In genomic region chr17:40071720-40072480, GRCh38 we compare ENCODE assay signal across 8 cellular contexts. TPM values are rescaled to one million over a fixed set of nuclear protein-coding genes. Genes with fewer than 3 reads are reported as not detected.
DNase-seq lines count a peak whose midpoint lies in the region; ATAC-seq and TF ChIP-seq lines count a peak whose summit lies in the region.

No MANE protein-coding gene starts in this region.

- DNase-seq in AG10803 (ENCODE audit: low read depth), result peak; percentile 60
- DNase-seq in NCI-H1105 treated with DMSO at 0.1 percent for 48 hours (lab: John Stamatoyannopoulos, UW), result peak; percentile 92
- DNase-seq in WERI-Rb-1, result no peak
- DNase-seq in inferior parietal cortex (ENCODE audit: extremely low spot score), result peak; percentile 87
- DNase-seq in WTC11 (ENCODE audit: low spot score), result no peak
- no peak for DNase-seq in stimulated activated naive CD4-positive, alpha-beta T cell (lab: John Stamatoyannopoulos, UW)

- peaks cover 76% of the 10 kb centered on the region for H3K4me1 Mint-ChIP-seq in stimulated activated memory B cell treated with anti-CD40 and anti-IgM and Interleukin-4, amounts not matched to agents 10 μg/mL and 1 μg/mL and 100 μg/mL, for 72 hours
- H3K4me1 Mint-ChIP-seq in WTC11, result peaks cover 75% of the 10 kb centered on the region

- CTCF ChIA-PET in WTC11 (lab: Charles Lee), result interaction anchor here (1.0 to 4.3 kb wide), 8 partner anchors 9 to 44 kb away, joined by 3 to 33 read pairs (median 11); partner anchors contain the start of genes NR1D1 and THRA

- POLR2A ChIA-PET in WTC11 (lab: Charles Lee), result no interaction called here

- no peak for ATAC-seq in stimulated activated memory B cell treated with anti-CD40 and anti-IgM and Interleukin-4, amounts not matched to agents 10 μg/mL and 1 μg/mL and 100 μg/mL, for 72 hours
- ATAC-seq in GM18867 (IDR thresholded peaks at IDR 0.05; ENCODE audit: unreplicated experiment) (no peak), WTC11 (no peak)

- H3K9me3 Mint-ChIP-seq in stimulated activated memory B cell treated with anti-CD40 and anti-IgM and Interleukin-4, amounts not matched to agents 10 μg/mL and 1 μg/mL and 100 μg/mL, for 72 hours, result no peaks in the 10 kb centered on the region
- no peaks in the 10 kb centered on the region for H3K9me3 Mint-ChIP-seq in WTC11

- TF ChIP-seq CTCF in AG10803 (conservative IDR thresholded peaks at IDR 0.05; ENCODE audit: low read length) (no peak), WERI-Rb-1 (IDR thresholded peaks at IDR 0.05; ENCODE audit: low read depth, low read length) (no peak), WTC11 (IDR thresholded peaks at IDR 0.05) (no peak)

- H3K27ac ChIP-seq in WERI-Rb-1, result peak overlapping the region; percentile 13; the same call in 1 of the 2 replicates

- H3K27ac Mint-ChIP-seq in stimulated activated memory B cell treated with anti-CD40 and anti-IgM and Interleukin-4, amounts not matched to agents 10 μg/mL and 1 μg/mL and 100 μg/mL, for 72 hours, result peak overlapping the region; percentile 76
- no peak overlapping the region for H3K27ac Mint-ChIP-seq in WTC11

- H3K4me3 Mint-ChIP-seq in stimulated activated memory B cell treated with anti-CD40 and anti-IgM and Interleukin-4, amounts not matched to agents 10 μg/mL and 1 μg/mL and 100 μg/mL, for 72 hours, result no peak overlapping the region
- H3K4me3 Mint-ChIP-seq in WTC11, result no peak overlapping the region

- peaks cover 7% of the 10 kb centered on the region for H3K36me3 ChIP-seq in WERI-Rb-1

- H3K4me3 ChIP-seq in AG10803 (ENCODE audit: low read length) (no peak overlapping the region), WERI-Rb-1 (ENCODE audit: low read depth, low read length) (no peak overlapping the region)

- no peaks in the 10 kb centered on the region for H3K27me3 ChIP-seq in WERI-Rb-1 (ENCODE audit: insufficient read depth, low read depth, severe bottlenecking)

- H3K36me3 Mint-ChIP-seq in stimulated activated memory B cell treated with anti-CD40 and anti-IgM and Interleukin-4, amounts not matched to agents 10 μg/mL and 1 μg/mL and 100 μg/mL, for 72 hours, result no peaks in the 10 kb centered on the region
- no peaks in the 10 kb centered on the region for H3K36me3 Mint-ChIP-seq in WTC11

- no peaks in the 10 kb centered on the region for H3K9me3 ChIP-seq in WERI-Rb-1 (ENCODE audit: severe bottlenecking)

- no peaks in the 10 kb centered on the region for H3K27me3 Mint-ChIP-seq in stimulated activated memory B cell treated with anti-CD40 and anti-IgM and Interleukin-4, amounts not matched to agents 10 μg/mL and 1 μg/mL and 100 μg/mL, for 72 hours
- H3K27me3 Mint-ChIP-seq in WTC11 (ENCODE audit: low read depth), result no peaks in the 10 kb centered on the region

TF ChIP-seq in WTC11, 78 proteins besides CTCF, POLR2A, EP300 and RAD21 (continues in another document):
- TF ChIP-seq HMGXB4 (CRISPR knock-in tag; IDR thresholded peaks at IDR 0.05), result no peak
- TF ChIP-seq FOXP1 (CRISPR knock-in tag; IDR thresholded peaks at IDR 0.05; ENCODE audit: borderline replicate concordance), result no peak
- no peak for TF ChIP-seq ZNF317 (CRISPR knock-in tag; IDR thresholded peaks at IDR 0.05; ENCODE audit: borderline replicate concordance, low read depth)
- TF ChIP-seq ATF1 (CRISPR knock-in tag; IDR thresholded peaks at IDR 0.05), result no peak
- no peak for TF ChIP-seq ZNF423 (CRISPR knock-in tag; IDR thresholded peaks at IDR 0.05)
- no peak for TF ChIP-seq MLX (CRISPR knock-in tag; IDR thresholded peaks at IDR 0.05)
- TF ChIP-seq NR3C1 (CRISPR knock-in tag; conservative IDR thresholded peaks at IDR 0.05; ENCODE audit: low read depth), result no peak
- TF ChIP-seq ATF3 (CRISPR knock-in tag; conservative IDR thresholded peaks at IDR 0.05), result no peak
- TF ChIP-seq IRF1 (CRISPR knock-in tag; IDR thresholded peaks at IDR 0.05), result no peak
- TF ChIP-seq PREB (CRISPR knock-in tag; IDR thresholded peaks at IDR 0.05; ENCODE audit: borderline replicate concordance), result no peak
- no peak for TF ChIP-seq AR (CRISPR knock-in tag; IDR thresholded peaks at IDR 0.05)

RNA-seq across cellular contexts. Expression of gene THRA, which starts 9.1 kb away (rescaled TPM):
- total RNA-seq in WTC11 (2021), result 11.9 to 15.9 TPM (median 12.0 TPM) in 3 replicates

RNA-seq across cellular contexts. Expression of gene MED24, which starts 17.7 kb away (rescaled TPM):
- 95.5 to 107 TPM (median 103 TPM) in 3 replicates for total RNA-seq in WTC11 (2021)

RNA-seq across cellular contexts. Expression of gene NR1D1, which starts 28.5 kb away (rescaled TPM):
- total RNA-seq in WTC11 (2021), result 5.6 to 7.6 TPM (median 6.2 TPM) in 3 replicates

RNA-seq across cellular contexts. Expression of gene MSL1, which starts 49.9 kb away (rescaled TPM):
- 69.2 to 78.1 TPM (median 73.7 TPM) in 3 replicates for total RNA-seq in WTC11 (2021)

RNA-seq across cellular contexts. Expression of gene CSF3, which starts 56.7 kb away (rescaled TPM):
- not detected in 3 replicates for total RNA-seq in WTC11 (2021)

Comparison
In these comparisons a context has a peak if more than half of its experiments do, and no peak if none do; other contexts are left out.
1. DNase-seq: peak in AG10803 (single experiment), NCI-H1105 treated with DMSO at 0.1 percent for 48 hours (single experiment) and inferior parietal cortex (single experiment); none in WERI-Rb-1 (single experiment), WTC11 (single experiment) and stimulated activated naive CD4-positive, alpha-beta T cell (0 of 6).